Comparison of ENCODE assay signal across 8 cellular contexts in genomic region chr2:64807417-64807816, GRCh38.
DNase-seq lines count a peak whose midpoint lies in the region; TF ChIP-seq lines count a peak whose summit lies in the region.

No MANE protein-coding gene starts in this region.

- no peak overlapping the region for H3K9ac ChIP-seq in fibroblast of lung (ENCODE audit: insufficient read depth, low read length)

- no peak for TF ChIP-seq POLR2A in thyroid gland (IDR thresholded peaks at IDR 0.05)
- no peak for TF ChIP-seq POLR2A in esophagus squamous epithelium (IDR thresholded peaks at IDR 0.05)

- H3K4me2 ChIP-seq in fibroblast of lung (ENCODE audit: extremely low read depth, insufficient read depth, low read length): peak overlapping the region; percentile 61

- no peak for TF ChIP-seq CTCF in fibroblast of lung (conservative IDR thresholded peaks at IDR 0.05 in 1 of 2, IDR thresholded peaks at IDR 0.05 in 1 of 2; ENCODE audit: low read depth in 1 of 2, low read length in 2 of 2)
- no peak for TF ChIP-seq CTCF in thyroid gland (IDR thresholded peaks at IDR 0.05)
- no peak for TF ChIP-seq CTCF in esophagus squamous epithelium (IDR thresholded peaks at IDR 0.05)

- H3K4me1 ChIP-seq in fibroblast of lung (ENCODE audit: control insufficient read depth, extremely low read depth, insufficient read depth, low read length) (peaks cover 11% of the 10 kb centered on the region), thyroid gland (peaks cover 0 to 4% of the 10 kb centered on the region in 2 donors), esophagus squamous epithelium (peaks cover 0 to 6% (median 3%) of the 10 kb centered on the region in 3 donors)

- H3K4me3 ChIP-seq in fibroblast of lung (replicated peaks in 1 of 4; ENCODE audit: control extremely low read depth in 1 of 4, insufficient read depth in 1 of 4, low read depth in 3 of 4, low read length in 4 of 4): no peak overlapping the region
- no peak overlapping the region for H3K4me3 ChIP-seq in thyroid gland (replicated peaks in 1 of 3)
- H3K4me3 ChIP-seq in esophagus squamous epithelium: no peak overlapping the region

- no peak overlapping the region for H2AFZ ChIP-seq in fibroblast of lung (ENCODE audit: low read length)

- DNase-seq in Caki2 (ENCODE audit: low read depth): peak; percentile 91
- peak; percentile 68 for DNase-seq in GOT3 (lab: John Stamatoyannopoulos, UW)
- DNase-seq in SHP77 treated with DMSO at 0.1 percent for 48 hours (lab: John Stamatoyannopoulos, UW): peak; percentile 27
- DNase-seq in fibroblast of lung (ENCODE audit: low read depth in 2 of 2): peak; percentile 97 to 100
- peak; percentile 68 for DNase-seq in stimulated activated CD8-positive, alpha-beta memory T cell treated with anti-CD3 and anti-CD28 coated beads, Interleukin-4, amount 100 ng/mL, for 48 hours
- no peak for DNase-seq in thyroid gland
- DNase-seq in substantia nigra (lab: John Stamatoyannopoulos, UW): no peak
- DNase-seq in esophagus squamous epithelium (lab: John Stamatoyannopoulos, UW): no peak

- no peaks in the 10 kb centered on the region for H3K9me3 ChIP-seq in fibroblast of lung (ENCODE audit: control insufficient read depth, insufficient read depth, low read depth, low read length)
- no peaks in the 10 kb centered on the region for H3K9me3 ChIP-seq in thyroid gland
- no peaks in the 10 kb centered on the region for H3K9me3 ChIP-seq in esophagus squamous epithelium

- no peaks in the 10 kb centered on the region for H4K20me1 ChIP-seq in fibroblast of lung (ENCODE audit: control insufficient read depth, extremely low read depth, insufficient read depth, low read length)

- H3K27me3 ChIP-seq in fibroblast of lung (ENCODE audit: control insufficient read depth, insufficient read depth, low read length) (no peaks in the 10 kb centered on the region), thyroid gland (no peaks in the 10 kb centered on the region), esophagus squamous epithelium (no peaks in the 10 kb centered on the region)

- intact Hi-C loops in thyroid gland (cut with DNase I): no loop called here
- intact Hi-C loops in esophagus squamous epithelium (cut with DNase I): no loop called here

- H3K27ac ChIP-seq in fibroblast of lung (ENCODE audit: insufficient read depth, low read length) (peak overlapping the region; percentile 78), thyroid gland (no peak overlapping the region), substantia nigra (ENCODE audit: low read depth, low read length, poor library complexity, severe bottlenecking) (no peak overlapping the region), esophagus squamous epithelium (no peak overlapping the region)

- WGBS in thyroid gland, 2 donors: 80 to 89% methylated on average over 4 of the region's 4 CpGs
- WGBS in esophagus squamous epithelium, 2 donors: 35 to 52% methylated on average over 3 to 4 of the region's 4 CpGs

- in situ Hi-C loops in Caki2 (cut with HindIII; ENCODE audit: low pct_unique_long_range_greater_than_20kb, low sequenced_read_pairs): no loop called here

- H3K36me3 ChIP-seq in fibroblast of lung (ENCODE audit: control insufficient read depth, insufficient read depth, low read length) (no peaks in the 10 kb centered on the region), thyroid gland (no peaks in the 10 kb centered on the region), esophagus squamous epithelium (no peaks in the 10 kb centered on the region)

- H3K79me2 ChIP-seq in fibroblast of lung (ENCODE audit: control insufficient read depth, insufficient read depth, low read length): no peaks in the 10 kb centered on the region

Comparison
In these comparisons a context has a peak if more than half of its experiments do, and no peak if none do; other contexts are left out.
1. DNase-seq: peak in Caki2 (single experiment), GOT3 (single experiment), SHP77 treated with DMSO at 0.1 percent for 48 hours (single experiment), fibroblast of lung (2 of 2) and stimulated activated CD8-positive, alpha-beta memory T cell treated with anti-CD3 and anti-CD28 coated beads, Interleukin-4, amount 100 ng/mL, for 48 hours (single experiment); none in thyroid gland (0 of 2), substantia nigra (0 of 49) and esophagus squamous epithelium (single experiment).